In the genomic region with DNA sequence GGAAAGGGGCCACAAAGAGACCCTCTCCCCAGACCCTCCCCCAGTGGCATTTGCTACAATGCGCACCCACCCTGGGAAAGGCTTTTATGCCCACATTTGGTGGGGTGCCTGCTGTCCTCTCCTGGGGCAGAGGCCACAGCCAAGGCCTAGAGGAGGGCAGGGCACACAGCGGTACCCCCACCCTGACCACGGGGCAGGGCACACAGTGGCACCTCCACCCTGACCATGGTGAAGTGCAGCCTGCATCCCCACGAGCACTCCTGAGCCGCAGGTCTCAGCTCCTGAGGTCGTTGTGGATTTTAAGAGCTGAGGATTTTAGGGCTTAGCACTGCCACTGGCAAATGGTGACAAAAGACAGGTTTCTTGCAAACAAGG, we compare ENCODE assay signal across 15 cellular contexts. TPM values are rescaled to one million over a fixed set of nuclear protein-coding genes. Genes with fewer than 3 reads are reported as not detected.
A peak's percentile ranks its signal among the peaks of the same experiment; 100 is the strongest.
DNase-seq lines count a peak whose midpoint lies in the region; ATAC-seq and TF ChIP-seq lines count a peak whose summit lies in the region.
"Had no signal": no experiment of that assay in that cellular context is flagged by ENCODE, and none has a peak within 500 bp of the region (broad histone marks: within the 10 kb centered on the region; RNA-seq: fewer than 3 reads in every experiment).

No MANE protein-coding gene starts in this region.

- peaks cover 0 to 45% (median 30%) of the 10 kb centered on the region in 10 experiments; a peak in 16 of 20 replicates for H3K4me1 ChIP-seq in BLaER1 treated with 17β-estradiol and CSF1 and Interleukin-3, amounts not matched to agents 10 nM and 100 nM
- no peaks in the 10 kb centered on the region for H3K4me1 ChIP-seq in osteoblast (ENCODE audit: insufficient read depth, low read length)
- H3K4me1 ChIP-seq in mesenchymal stem cell (ENCODE audit: control insufficient read depth, insufficient read depth, low read depth, low read length) = peaks cover 6% of the 10 kb centered on the region
- H3K4me1 ChIP-seq in colonic mucosa = no peaks in the 10 kb centered on the region

- H3K18ac ChIP-seq in mesenchymal stem cell (ENCODE audit: low read depth in 1 of 2, low read length in 2 of 2) = no peak overlapping the region

- no peak overlapping the region for H2BK5ac ChIP-seq in mesenchymal stem cell (ENCODE audit: low read depth, low read length, poor library complexity, severe bottlenecking)

- WGBS in mesenchymal stem cell = 94% methylated on average over 6 of the region's 6 CpGs

- no peaks in the 10 kb centered on the region for H3K79me2 ChIP-seq in osteoblast (ENCODE audit: insufficient read depth, low read length)

- H2BK15ac ChIP-seq in mesenchymal stem cell (ENCODE audit: low read depth, poor library complexity, severe bottlenecking) = no peak overlapping the region

- H3K27me3 Mint-ChIP-seq in T-helper 17 cell = no peaks in the 10 kb centered on the region
- H3K27me3 Mint-ChIP-seq: CD4-positive, alpha-beta T cell; CD8-positive, alpha-beta memory T cell had no signal

- DNase-seq in T-helper 17 cell (no peak), osteoblast (ENCODE audit: insufficient read length, low spot score, missing footprints) (peak; percentile 50), mesenchymal stem cell (no peak), colonic mucosa (no peak)
- DNase-seq: CD4-positive, alpha-beta T cell; CD8-positive, alpha-beta memory T cell; DMS 273 treated with DMSO at 0.1 percent for 48 hours; DMS79; GF-D8; H9 had no signal

- no peak overlapping the region for H3K4ac ChIP-seq in mesenchymal stem cell (ENCODE audit: low read depth in 1 of 2, low read length in 2 of 2)

- no peaks in the 10 kb centered on the region for H3K9me3 ChIP-seq in BLaER1 treated with 17β-estradiol and CSF1 and Interleukin-3, amounts not matched to agents 10 nM and 100 nM (replicated peaks in 1 of 11)
- no peaks in the 10 kb centered on the region for H3K9me3 ChIP-seq in T-helper 17 cell (ENCODE audit: control insufficient read depth, low read length, poor library complexity, severe bottlenecking)
- H3K9me3 ChIP-seq in osteoblast (ENCODE audit: low read depth, low read length) = no peaks in the 10 kb centered on the region
- H3K9me3 ChIP-seq in mesenchymal stem cell (ENCODE audit: control insufficient read depth, low read length) = no peaks in the 10 kb centered on the region
- H3K9me3 ChIP-seq in colonic mucosa = no peaks in the 10 kb centered on the region

- H3K4me1 Mint-ChIP-seq in T-helper 17 cell = peaks cover 11% of the 10 kb centered on the region
- H3K4me1 Mint-ChIP-seq: CD14-positive monocyte, H9 had no signal

- peaks cover 38% of the 10 kb centered on the region for H3K79me1 ChIP-seq in mesenchymal stem cell (replicated peaks; ENCODE audit: low read length, poor library complexity, severe bottlenecking)

- no peak for TF ChIP-seq CTCF in osteoblast (IDR thresholded peaks at IDR 0.05; ENCODE audit: extremely low read depth, low read depth, low read length)
- no peak for TF ChIP-seq CTCF in colonic mucosa (IDR thresholded peaks at IDR 0.05)

- H3K14ac ChIP-seq in mesenchymal stem cell (ENCODE audit: low read length in 2 of 2) = no peak overlapping the region

- H2AFZ ChIP-seq in osteoblast (ENCODE audit: low read length) = no peak overlapping the region
- no peak overlapping the region for H2AFZ ChIP-seq in mesenchymal stem cell (ENCODE audit: low read depth, low read length)
- H2AFZ ChIP-seq: GM23338 had no signal

- H4K20me1 ChIP-seq in BLaER1 treated with 17β-estradiol and CSF1 and Interleukin-3, amounts not matched to agents 10 nM and 100 nM = peaks cover 46 to 93% (median 83%) of the 10 kb centered on the region in 11 experiments
- peaks cover 3% of the 10 kb centered on the region for H4K20me1 ChIP-seq in osteoblast (ENCODE audit: insufficient read depth, low read length)

- intact Hi-C loops in colonic mucosa (cut with DNase I) = no loop called here

- peak overlapping the region; percentile 77 for H3K27ac Mint-ChIP-seq in T-helper 17 cell
- H3K27ac Mint-ChIP-seq: CD4-positive, alpha-beta T cell; GM23338; H9 had no signal

- peaks cover 0 to 11% (median 0%) of the 10 kb centered on the region in 11 experiments; a peak in 1 of 22 replicates for H3K27me3 ChIP-seq in BLaER1 treated with 17β-estradiol and CSF1 and Interleukin-3, amounts not matched to agents 10 nM and 100 nM
- H3K27me3 ChIP-seq in osteoblast (ENCODE audit: insufficient read depth, low read length) (no peaks in the 10 kb centered on the region), mesenchymal stem cell (ENCODE audit: control insufficient read depth in 1 of 2, insufficient read depth in 1 of 2, low read length in 2 of 2) (no peaks in the 10 kb centered on the region), colonic mucosa (no peaks in the 10 kb centered on the region)

- H2BK120ac ChIP-seq in mesenchymal stem cell (ENCODE audit: low read depth, low read length) = no peak overlapping the region

- H2BK12ac ChIP-seq in mesenchymal stem cell (ENCODE audit: low read length in 2 of 2) = no peak overlapping the region

- no peak overlapping the region for H3K4me3 Mint-ChIP-seq in T-helper 17 cell
- H3K4me3 Mint-ChIP-seq: CD14-positive monocyte; CD4-positive, alpha-beta T cell; CD8-positive, alpha-beta memory T cell; GM23338; H9 had no signal

- ATAC-seq in T-helper 17 cell = no peak
- no peak for ATAC-seq in HG03280 (IDR thresholded peaks at IDR 0.05; ENCODE audit: unreplicated experiment)
- ATAC-seq: GM23338, HCT116 had no signal

- H3K27ac ChIP-seq in BLaER1 treated with 17β-estradiol and CSF1 and Interleukin-3, amounts not matched to agents 10 nM and 100 nM = no peak overlapping the region
- no peak overlapping the region for H3K27ac ChIP-seq in osteoblast (ENCODE audit: low read depth, low read length)
- H3K27ac ChIP-seq in mesenchymal stem cell (ENCODE audit: low read length, poor library complexity, severe bottlenecking) = no peak overlapping the region
- no peak overlapping the region for H3K27ac ChIP-seq in colonic mucosa

- no peak overlapping the region for H4K8ac ChIP-seq in mesenchymal stem cell (ENCODE audit: low read length)

- 0 out of 22 replicates have a peak overlapping the region, but pooled peaks of 1 of the 11 experiments have one; percentile 14 for H3K9ac ChIP-seq in BLaER1 treated with 17β-estradiol and CSF1 and Interleukin-3, amounts not matched to agents 10 nM and 100 nM
- no peak overlapping the region for H3K9ac ChIP-seq in mesenchymal stem cell (ENCODE audit: low read length)
- H3K9ac ChIP-seq in colonic mucosa (ENCODE audit: low read depth in 2 of 2, low read length in 2 of 2) = no peak overlapping the region

- peaks cover 13% of the 10 kb centered on the region for H3K36me3 Mint-ChIP-seq in T-helper 17 cell (ENCODE audit: low read depth)

- H3K4me2 ChIP-seq in BLaER1 treated with 17β-estradiol and CSF1 and Interleukin-3, amounts not matched to agents 10 nM and 100 nM = peak overlapping the region in 8 of 11 experiments; percentile 28 to 73 (median 56); a peak in 14 of 22 replicates
- H3K4me2 ChIP-seq in osteoblast (ENCODE audit: insufficient read depth, low read length) (no peak overlapping the region), mesenchymal stem cell (ENCODE audit: low read length, poor library complexity, severe bottlenecking) (no peak overlapping the region)
- H3K4me2 ChIP-seq: GM23338 had no signal

- no peak overlapping the region for H2AK5ac ChIP-seq in mesenchymal stem cell (ENCODE audit: low read length, severe bottlenecking)

- H3K36me3 ChIP-seq in BLaER1 treated with 17β-estradiol and CSF1 and Interleukin-3, amounts not matched to agents 10 nM and 100 nM = peaks cover 78 to 100% (median 88%) of the 10 kb centered on the region in 11 experiments
- H3K36me3 ChIP-seq in osteoblast (ENCODE audit: insufficient read depth, low read length) (peaks cover 29% of the 10 kb centered on the region), mesenchymal stem cell (ENCODE audit: control insufficient read depth in 1 of 2, insufficient read depth in 2 of 2, low read depth in 1 of 2, low read length in 2 of 2) (peaks cover 80 to 83% of the 10 kb centered on the region in 2 experiments), colonic mucosa (peaks cover 7% of the 10 kb centered on the region)

- H3K23ac ChIP-seq in mesenchymal stem cell (ENCODE audit: low read length in 2 of 2) = no peak overlapping the region

- no peak overlapping the region for H3K4me3 ChIP-seq in BLaER1 treated with 17β-estradiol and CSF1 and Interleukin-3, amounts not matched to agents 10 nM and 100 nM
- H3K4me3 ChIP-seq in osteoblast (ENCODE audit: insufficient read depth, low read length) (no peak overlapping the region), mesenchymal stem cell (ENCODE audit: insufficient read depth in 1 of 2, low read depth in 1 of 2, low read length in 2 of 2) (no peak overlapping the region), colonic mucosa (no peak overlapping the region)
- H3K4me3 ChIP-seq: GM23338 had no signal

- no peak overlapping the region for H4K91ac ChIP-seq in mesenchymal stem cell (ENCODE audit: low read length)

RNA-seq across cellular contexts. Expression of a gene that starts 34.1 kb away (rescaled TPM):
- total RNA-seq in T-helper 17 cell (100 to 1,000 TPM; 164 to 174 TPM), osteoblast (27.7 and 28.2 TPM in 2 replicates), colonic mucosa (10 to 100 TPM; 24.7 to 46.6 TPM)
- polyA plus RNA-seq in mesenchymal stem cell (2013, experiment 1 of 2) = 29.4 TPM
- polyA plus RNA-seq in mesenchymal stem cell (2013, experiment 2 of 2) = 29.3 TPM

RNA-seq across cellular contexts. Expression of a gene that starts 58.5 kb away (rescaled TPM):
- total RNA-seq in T-helper 17 cell = 10 to 100 TPM; 42.1 to 43.8 TPM
- total RNA-seq in osteoblast = 17.7 and 18.9 TPM in 2 replicates
- 16.5 TPM for polyA plus RNA-seq in mesenchymal stem cell (2013, experiment 1 of 2)
- polyA plus RNA-seq in mesenchymal stem cell (2013, experiment 2 of 2) = 17.1 TPM
- 10 to 100 TPM; 34.2 to 36.4 TPM for total RNA-seq in colonic mucosa

Comparison
In these comparisons a context has a peak if more than half of its experiments do, and no peak if none do; other contexts are left out.
1. H3K4me2 ChIP-seq: peak in BLaER1 treated with 17β-estradiol and CSF1 and Interleukin-3, amounts not matched to agents 10 nM and 100 nM (8 of 11); none in osteoblast (single experiment) and mesenchymal stem cell (single experiment).